ENCODE assay signal across 1 cellular context in the genomic region with DNA sequence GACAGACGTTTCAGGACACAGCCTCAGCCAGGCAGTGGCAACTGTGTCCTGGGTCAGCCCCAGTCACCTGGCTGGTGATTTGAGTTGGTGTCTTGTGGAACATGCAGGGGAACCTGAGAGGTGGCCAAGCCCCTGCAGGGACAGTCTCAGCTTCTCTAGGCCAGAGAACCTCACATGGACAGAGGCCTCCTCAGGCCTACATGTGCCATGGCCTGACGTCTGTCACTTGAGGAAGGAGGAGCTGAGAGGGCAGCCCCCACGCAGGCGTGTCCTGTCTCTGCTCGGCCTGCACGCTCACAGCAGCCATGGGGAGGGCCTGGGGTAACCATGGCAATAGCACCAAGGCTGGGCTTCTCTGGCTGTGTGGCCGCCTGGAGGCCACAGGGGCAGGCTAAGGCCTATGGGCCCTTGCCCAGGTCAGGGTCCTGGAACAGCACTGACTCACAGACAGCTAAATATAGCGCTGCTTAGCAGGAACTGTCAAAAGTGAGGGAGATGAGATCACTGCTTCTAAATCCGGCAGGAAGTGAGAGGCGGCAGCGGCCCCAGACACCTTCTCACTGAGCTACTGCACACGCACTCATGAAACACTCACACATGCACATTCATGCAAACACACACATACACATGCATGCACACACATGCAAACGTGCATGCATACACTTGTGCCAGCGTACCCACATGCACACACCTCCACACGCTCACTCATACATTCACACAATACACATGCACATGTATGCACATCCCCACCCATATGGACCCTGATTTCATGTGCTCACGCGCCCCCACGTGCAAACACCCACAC.
A peak's percentile ranks its signal among the peaks of the same experiment; 100 is the strongest.
TF ChIP-seq lines count a peak whose summit lies in the region.

No MANE protein-coding gene starts in this region.

TF ChIP-seq in GM12878, 131 proteins besides CTCF, POLR2A, EP300 and RAD21 (continued from another document):
- no peak for TF ChIP-seq MYB (IDR thresholded peaks at IDR 0.05; ENCODE audit: borderline replicate concordance, low read depth, low read length)
- no peak for TF ChIP-seq STAT3 (IDR thresholded peaks at IDR 0.05; ENCODE audit: low read depth, low read length)
- no peak for TF ChIP-seq RBBP5 (conservative IDR thresholded peaks at IDR 0.05)
- TF ChIP-seq CHD1 (IDR thresholded peaks at IDR 0.05; ENCODE audit: low read depth, low read length) = no peak
- TF ChIP-seq RCOR1 (conservative IDR thresholded peaks at IDR 0.05; ENCODE audit: low read depth, low read length) = no peak
- TF ChIP-seq, protein P1, sequence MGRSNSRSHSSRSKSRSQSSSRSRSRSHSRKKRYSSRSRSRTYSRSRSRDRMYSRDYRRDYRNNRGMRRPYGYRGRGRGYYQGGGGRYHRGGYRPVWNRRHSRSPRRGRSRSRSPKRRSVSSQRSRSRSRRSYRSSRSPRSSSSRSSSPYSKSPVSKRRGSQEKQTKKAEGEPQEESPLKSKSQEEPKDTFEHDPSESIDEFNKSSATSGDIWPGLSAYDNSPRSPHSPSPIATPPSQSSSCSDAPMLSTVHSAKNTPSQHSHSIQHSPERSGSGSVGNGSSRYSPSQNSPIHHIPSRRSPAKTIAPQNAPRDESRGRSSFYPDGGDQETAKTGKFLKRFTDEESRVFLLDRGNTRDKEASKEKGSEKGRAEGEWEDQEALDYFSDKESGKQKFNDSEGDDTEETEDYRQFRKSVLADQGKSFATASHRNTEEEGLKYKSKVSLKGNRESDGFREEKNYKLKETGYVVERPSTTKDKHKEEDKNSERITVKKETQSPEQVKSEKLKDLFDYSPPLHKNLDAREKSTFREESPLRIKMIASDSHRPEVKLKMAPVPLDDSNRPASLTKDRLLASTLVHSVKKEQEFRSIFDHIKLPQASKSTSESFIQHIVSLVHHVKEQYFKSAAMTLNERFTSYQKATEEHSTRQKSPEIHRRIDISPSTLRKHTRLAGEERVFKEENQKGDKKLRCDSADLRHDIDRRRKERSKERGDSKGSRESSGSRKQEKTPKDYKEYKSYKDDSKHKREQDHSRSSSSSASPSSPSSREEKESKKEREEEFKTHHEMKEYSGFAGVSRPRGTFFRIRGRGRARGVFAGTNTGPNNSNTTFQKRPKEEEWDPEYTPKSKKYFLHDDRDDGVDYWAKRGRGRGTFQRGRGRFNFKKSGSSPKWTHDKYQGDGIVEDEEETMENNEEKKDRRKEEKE (IDR thresholded peaks at IDR 0.05) = peak; percentile 73; the same call in 1 of the 2 replicates
- peak; percentile 86 for TF ChIP-seq MTA2 (IDR thresholded peaks at IDR 0.05; ENCODE audit: low read depth)
- peak; percentile 65; the same call in 1 of the 2 replicates for TF ChIP-seq PML (IDR thresholded peaks at IDR 0.05; ENCODE audit: low read length)
- TF ChIP-seq, protein P2, sequence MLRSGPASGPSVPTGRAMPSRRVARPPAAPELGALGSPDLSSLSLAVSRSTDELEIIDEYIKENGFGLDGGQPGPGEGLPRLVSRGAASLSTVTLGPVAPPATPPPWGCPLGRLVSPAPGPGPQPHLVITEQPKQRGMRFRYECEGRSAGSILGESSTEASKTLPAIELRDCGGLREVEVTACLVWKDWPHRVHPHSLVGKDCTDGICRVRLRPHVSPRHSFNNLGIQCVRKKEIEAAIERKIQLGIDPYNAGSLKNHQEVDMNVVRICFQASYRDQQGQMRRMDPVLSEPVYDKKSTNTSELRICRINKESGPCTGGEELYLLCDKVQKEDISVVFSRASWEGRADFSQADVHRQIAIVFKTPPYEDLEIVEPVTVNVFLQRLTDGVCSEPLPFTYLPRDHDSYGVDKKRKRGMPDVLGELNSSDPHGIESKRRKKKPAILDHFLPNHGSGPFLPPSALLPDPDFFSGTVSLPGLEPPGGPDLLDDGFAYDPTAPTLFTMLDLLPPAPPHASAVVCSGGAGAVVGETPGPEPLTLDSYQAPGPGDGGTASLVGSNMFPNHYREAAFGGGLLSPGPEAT (IDR thresholded peaks at IDR 0.05; ENCODE audit: low read depth) = peak; percentile 82; the same call in 1 of the 2 replicates
- TF ChIP-seq NFYA (IDR thresholded peaks at IDR 0.05; ENCODE audit: borderline replicate concordance, low read depth, low read length) = no peak
- TF ChIP-seq BRCA1 (IDR thresholded peaks at IDR 0.05; ENCODE audit: low read depth, low read length) = no peak
- TF ChIP-seq, protein P3, sequence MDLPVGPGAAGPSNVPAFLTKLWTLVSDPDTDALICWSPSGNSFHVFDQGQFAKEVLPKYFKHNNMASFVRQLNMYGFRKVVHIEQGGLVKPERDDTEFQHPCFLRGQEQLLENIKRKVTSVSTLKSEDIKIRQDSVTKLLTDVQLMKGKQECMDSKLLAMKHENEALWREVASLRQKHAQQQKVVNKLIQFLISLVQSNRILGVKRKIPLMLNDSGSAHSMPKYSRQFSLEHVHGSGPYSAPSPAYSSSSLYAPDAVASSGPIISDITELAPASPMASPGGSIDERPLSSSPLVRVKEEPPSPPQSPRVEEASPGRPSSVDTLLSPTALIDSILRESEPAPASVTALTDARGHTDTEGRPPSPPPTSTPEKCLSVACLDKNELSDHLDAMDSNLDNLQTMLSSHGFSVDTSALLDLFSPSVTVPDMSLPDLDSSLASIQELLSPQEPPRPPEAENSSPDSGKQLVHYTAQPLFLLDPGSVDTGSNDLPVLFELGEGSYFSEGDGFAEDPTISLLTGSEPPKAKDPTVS (IDR thresholded peaks at IDR 0.05; ENCODE audit: low read depth, low read length) = no peak
- TF ChIP-seq ZNF384 (IDR thresholded peaks at IDR 0.05; ENCODE audit: borderline replicate concordance, low read depth, low read length) = no peak
- TF ChIP-seq, protein P4, sequence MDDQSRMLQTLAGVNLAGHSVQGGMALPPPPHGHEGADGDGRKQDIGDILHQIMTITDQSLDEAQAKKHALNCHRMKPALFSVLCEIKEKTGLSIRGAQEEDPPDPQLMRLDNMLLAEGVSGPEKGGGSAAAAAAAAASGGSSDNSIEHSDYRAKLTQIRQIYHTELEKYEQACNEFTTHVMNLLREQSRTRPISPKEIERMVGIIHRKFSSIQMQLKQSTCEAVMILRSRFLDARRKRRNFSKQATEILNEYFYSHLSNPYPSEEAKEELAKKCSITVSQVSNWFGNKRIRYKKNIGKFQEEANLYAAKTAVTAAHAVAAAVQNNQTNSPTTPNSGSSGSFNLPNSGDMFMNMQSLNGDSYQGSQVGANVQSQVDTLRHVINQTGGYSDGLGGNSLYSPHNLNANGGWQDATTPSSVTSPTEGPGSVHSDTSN (IDR thresholded peaks at IDR 0.05; ENCODE audit: insufficient replicate concordance, low read depth, low read length) = peak; percentile 49
- TF ChIP-seq, protein P5, sequence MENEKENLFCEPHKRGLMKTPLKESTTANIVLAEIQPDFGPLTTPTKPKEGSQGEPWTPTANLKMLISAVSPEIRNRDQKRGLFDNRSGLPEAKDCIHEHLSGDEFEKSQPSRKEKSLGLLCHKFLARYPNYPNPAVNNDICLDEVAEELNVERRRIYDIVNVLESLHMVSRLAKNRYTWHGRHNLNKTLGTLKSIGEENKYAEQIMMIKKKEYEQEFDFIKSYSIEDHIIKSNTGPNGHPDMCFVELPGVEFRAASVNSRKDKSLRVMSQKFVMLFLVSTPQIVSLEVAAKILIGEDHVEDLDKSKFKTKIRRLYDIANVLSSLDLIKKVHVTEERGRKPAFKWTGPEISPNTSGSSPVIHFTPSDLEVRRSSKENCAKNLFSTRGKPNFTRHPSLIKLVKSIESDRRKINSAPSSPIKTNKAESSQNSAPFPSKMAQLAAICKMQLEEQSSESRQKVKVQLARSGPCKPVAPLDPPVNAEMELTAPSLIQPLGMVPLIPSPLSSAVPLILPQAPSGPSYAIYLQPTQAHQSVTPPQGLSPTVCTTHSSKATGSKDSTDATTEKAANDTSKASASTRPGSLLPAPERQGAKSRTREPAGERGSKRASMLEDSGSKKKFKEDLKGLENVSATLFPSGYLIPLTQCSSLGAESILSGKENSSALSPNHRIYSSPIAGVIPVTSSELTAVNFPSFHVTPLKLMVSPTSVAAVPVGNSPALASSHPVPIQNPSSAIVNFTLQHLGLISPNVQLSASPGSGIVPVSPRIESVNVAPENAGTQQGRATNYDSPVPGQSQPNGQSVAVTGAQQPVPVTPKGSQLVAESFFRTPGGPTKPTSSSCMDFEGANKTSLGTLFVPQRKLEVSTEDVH (IDR thresholded peaks at IDR 0.05; ENCODE audit: low read depth, partially characterized antibody) = no peak
- no peak for TF ChIP-seq SREBF1 (IDR thresholded peaks at IDR 0.05; ENCODE audit: low read length)
- TF ChIP-seq, protein P6, sequence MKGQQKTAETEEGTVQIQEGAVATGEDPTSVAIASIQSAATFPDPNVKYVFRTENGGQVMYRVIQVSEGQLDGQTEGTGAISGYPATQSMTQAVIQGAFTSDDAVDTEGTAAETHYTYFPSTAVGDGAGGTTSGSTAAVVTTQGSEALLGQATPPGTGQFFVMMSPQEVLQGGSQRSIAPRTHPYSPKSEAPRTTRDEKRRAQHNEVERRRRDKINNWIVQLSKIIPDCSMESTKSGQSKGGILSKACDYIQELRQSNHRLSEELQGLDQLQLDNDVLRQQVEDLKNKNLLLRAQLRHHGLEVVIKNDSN (IDR thresholded peaks at IDR 0.05; ENCODE audit: borderline replicate concordance, extremely low read length, insufficient read depth, low read depth, low read length) = no peak
- TF ChIP-seq JUND (IDR thresholded peaks at IDR 0.05; ENCODE audit: low read depth, low read length) = peak; percentile 82; the same call in 1 of the 2 replicates
- peak; percentile 53; the same call in 1 of the 2 replicates for TF ChIP-seq SPI1 (IDR thresholded peaks at IDR 0.05; ENCODE audit: borderline replicate concordance, insufficient read depth, low read depth, low read length)
- TF ChIP-seq HDAC2 (IDR thresholded peaks at IDR 0.05) = no peak
- TF ChIP-seq RB1 (IDR thresholded peaks at IDR 0.05; ENCODE audit: borderline replicate concordance) = no peak; the same call in 1 of the 2 replicates
